In the genomic region with DNA sequence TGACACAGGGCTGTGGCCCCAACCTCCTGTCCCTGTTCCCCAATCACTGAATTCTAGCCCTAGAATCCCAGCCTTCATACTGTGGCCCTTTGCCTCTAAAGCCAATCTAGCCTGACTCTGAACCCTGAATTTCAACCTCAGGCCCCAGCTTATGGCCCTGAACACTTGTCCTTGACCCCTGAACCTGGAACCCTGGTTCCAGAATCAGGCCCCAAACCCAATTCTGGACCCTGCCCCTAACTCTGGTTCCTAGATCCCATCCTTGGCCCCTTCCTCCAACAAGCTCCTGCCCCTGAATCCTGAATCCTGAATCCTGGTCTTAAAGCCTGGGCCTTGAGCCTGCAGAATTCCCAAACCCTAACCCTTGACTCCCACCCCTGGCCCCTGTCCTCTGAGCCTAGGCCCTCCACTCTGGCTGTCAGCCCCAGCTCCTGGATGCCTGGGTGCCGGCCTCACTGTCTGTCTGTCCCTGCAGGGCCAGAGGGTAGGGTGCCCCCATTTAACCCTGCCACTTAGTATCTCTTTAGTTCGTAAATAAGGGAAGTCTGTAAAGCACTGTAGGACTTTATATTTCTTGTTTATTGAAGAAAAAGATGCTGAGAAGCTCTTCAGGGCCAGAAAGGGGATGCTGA, we compare ENCODE assay signal across 8 cellular contexts. TPM values are rescaled to one million over a fixed set of nuclear protein-coding genes. Genes with fewer than 3 reads are reported as not detected.
DNase-seq lines count a peak whose midpoint lies in the region; ATAC-seq and TF ChIP-seq lines count a peak whose summit lies in the region.

No MANE protein-coding gene starts in this region.

- intact Hi-C loops in activated CD8-positive, alpha-beta T cell treated with anti-CD3 and anti-CD28 coated beads for 36 hours (cut with micrococcal nuclease) = no loop called here

- POLR2A ChIA-PET in activated CD8-positive, alpha-beta T cell treated with anti-CD3 and anti-CD28 coated beads for 36 hours (lab: Charles Lee) = interaction anchor here (1.7 to 5.3 kb wide), 4 partner anchors 12 to 77 kb away, joined by 6 to 32 read pairs (median 8); no protein-coding TSS in a partner anchor

- H3K27me3 Mint-ChIP-seq in activated CD8-positive, alpha-beta T cell treated with anti-CD3 and anti-CD28 coated beads for 36 hours = no peaks in the 10 kb centered on the region

- peaks cover 61% of the 10 kb centered on the region for H3K4me1 Mint-ChIP-seq in activated CD8-positive, alpha-beta T cell treated with anti-CD3 and anti-CD28 coated beads for 36 hours (ENCODE audit: low read depth)
- H3K4me1 Mint-ChIP-seq in stimulated activated effector memory CD8-positive, alpha-beta T cell treated with anti-CD3 and anti-CD28 coated beads, Interleukin-12 subunit alpha, Interleukin-12 subunit beta, amount 100 ng/mL, for 72 hours = peaks cover 52% of the 10 kb centered on the region

- H3K27me3 ChIP-seq in HAP-1 (ENCODE audit: low read depth) (no peaks in the 10 kb centered on the region), right atrium auricular region (no peaks in the 10 kb centered on the region), BE2C (no peaks in the 10 kb centered on the region)

- H3K9me3 ChIP-seq in HAP-1 (no peaks in the 10 kb centered on the region), right atrium auricular region (no peaks in the 10 kb centered on the region), BE2C (no peaks in the 10 kb centered on the region)

- no peak for TF ChIP-seq CTCF in activated CD8-positive, alpha-beta T cell treated with anti-CD3 and anti-CD28 coated beads for 36 hours (IDR thresholded peaks at IDR 0.05)
- no peak for TF ChIP-seq CTCF in right atrium auricular region (IDR thresholded peaks at IDR 0.05)
- TF ChIP-seq CTCF in BE2C (IDR thresholded peaks at IDR 0.05; ENCODE audit: low read depth, low read length) = no peak

- H3K27ac Mint-ChIP-seq in activated CD8-positive, alpha-beta T cell treated with anti-CD3 and anti-CD28 coated beads for 36 hours = peak overlapping the region; percentile 91
- H3K27ac Mint-ChIP-seq in stimulated activated effector memory CD8-positive, alpha-beta T cell treated with anti-CD3 and anti-CD28 coated beads, Interleukin-12 subunit alpha, Interleukin-12 subunit beta, amount 100 ng/mL, for 72 hours = peak overlapping the region; percentile 88

- H3K4me3 ChIP-seq in HAP-1 = peak overlapping the region; percentile 62
- H3K4me3 ChIP-seq in right atrium auricular region = peak overlapping the region; percentile 68 to 72
- H3K4me3 ChIP-seq in BE2C (ENCODE audit: low read depth, low read length) = no peak overlapping the region; the same call in 1 of the 2 replicates

- peaks cover 4% of the 10 kb centered on the region for H3K36me3 Mint-ChIP-seq in activated CD8-positive, alpha-beta T cell treated with anti-CD3 and anti-CD28 coated beads for 36 hours (ENCODE audit: low read depth)
- H3K36me3 Mint-ChIP-seq in stimulated activated effector memory CD8-positive, alpha-beta T cell treated with anti-CD3 and anti-CD28 coated beads, Interleukin-12 subunit alpha, Interleukin-12 subunit beta, amount 100 ng/mL, for 72 hours = peaks cover 13% of the 10 kb centered on the region

- CTCF ChIA-PET in activated CD8-positive, alpha-beta T cell treated with anti-CD3 and anti-CD28 coated beads for 36 hours (lab: Charles Lee) = interaction anchor here (0.6 to 4.9 kb wide), 4 partner anchors 12 to 115 kb away, joined by 3 to 34 read pairs (median 4); no protein-coding TSS in a partner anchor

- H3K4me3 Mint-ChIP-seq in activated CD8-positive, alpha-beta T cell treated with anti-CD3 and anti-CD28 coated beads for 36 hours = peak overlapping the region; percentile 88
- H3K4me3 Mint-ChIP-seq in stimulated activated effector memory CD8-positive, alpha-beta T cell treated with anti-CD3 and anti-CD28 coated beads, Interleukin-12 subunit alpha, Interleukin-12 subunit beta, amount 100 ng/mL, for 72 hours = peak overlapping the region; percentile 91

- DNase-seq in HAP-1 (ENCODE audit: low spot score in 2 of 2) (no peak), right atrium auricular region (ENCODE audit: low spot score) (no peak), DMS79 (lab: John Stamatoyannopoulos, UW) (no peak), BE2C (no peak), KBM-7 (no peak)
- no peak for DNase-seq in activated CD8-positive, alpha-beta T cell treated with anti-CD3 and anti-CD28 coated beads for 36 hours
- DNase-seq in stimulated activated effector memory CD8-positive, alpha-beta T cell treated with anti-CD3 and anti-CD28 coated beads, Interleukin-12 subunit alpha, Interleukin-12 subunit beta, amount 100 ng/mL, for 72 hours (ENCODE audit: low spot score in 2 of 2) = no peak

- in situ Hi-C loops in HAP-1 (cut with MboI; ENCODE audit: low sequenced_read_pairs) (no loop called here), KBM-7 (cut with MboI; ENCODE audit: low pct_unique_long_range_greater_than_20kb, low sequenced_read_pairs) (no loop called here)

- H3K9me3 Mint-ChIP-seq in activated CD8-positive, alpha-beta T cell treated with anti-CD3 and anti-CD28 coated beads for 36 hours = no peaks in the 10 kb centered on the region
- H3K9me3 Mint-ChIP-seq in stimulated activated effector memory CD8-positive, alpha-beta T cell treated with anti-CD3 and anti-CD28 coated beads, Interleukin-12 subunit alpha, Interleukin-12 subunit beta, amount 100 ng/mL, for 72 hours = no peaks in the 10 kb centered on the region

- H3K27ac ChIP-seq in right atrium auricular region = peak overlapping the region; percentile 90 to 92

- ATAC-seq in activated CD8-positive, alpha-beta T cell treated with anti-CD3 and anti-CD28 coated beads for 36 hours = no peak
- no peak for ATAC-seq in stimulated activated effector memory CD8-positive, alpha-beta T cell treated with anti-CD3 and anti-CD28 coated beads, Interleukin-12 subunit alpha, Interleukin-12 subunit beta, amount 100 ng/mL, for 72 hours
- no peak for ATAC-seq in GM21825 (IDR thresholded peaks at IDR 0.05; ENCODE audit: unreplicated experiment)

- H3K4me1 ChIP-seq in HAP-1 (peaks cover 43% of the 10 kb centered on the region), right atrium auricular region (peaks cover 3 to 64% of the 10 kb centered on the region in 2 donors), BE2C (no peaks in the 10 kb centered on the region)

- H3K36me3 ChIP-seq in HAP-1 (replicated peaks) (peaks cover 4% of the 10 kb centered on the region; the same call in 1 of the 2 replicates), right atrium auricular region (no peaks in the 10 kb centered on the region), BE2C (no peaks in the 10 kb centered on the region)

RNA-seq across cellular contexts. Expression of gene INPP5A, which starts 1.3 kb away (rescaled TPM):
- total RNA-seq in activated CD8-positive, alpha-beta T cell treated with anti-CD3 and anti-CD28 coated beads for 36 hours = 10 to 100 TPM in 1 of 2 experiments, 1 to 10 TPM in 1; 9.6 to 10.4 TPM
- total RNA-seq in right atrium auricular region = 100 to 1,000 TPM; 116 to 143 TPM
- polyA plus RNA-seq in BE2C (2012; ENCODE audit: insufficient read depth, insufficient read length, low read depth) = 4.3 TPM

Comparison
In these comparisons a context has a peak if more than half of its experiments do, and no peak if none do; other contexts are left out.
1. RNA of gene INPP5A, which starts 1.3 kb away (total RNA-seq): 116 to 143 TPM in right atrium auricular region; 9.6 to 10.4 TPM in activated CD8-positive, alpha-beta T cell treated with anti-CD3 and anti-CD28 coated beads for 36 hours; every median in the first group is over 10 times any median in the second.